21 cellular contexts compared by ENCODE assay signal in genomic region chr10:1605121-1605520, GRCh38.
"Had no signal": no experiment of that assay in that cellular context is flagged by ENCODE, and none has a peak within 500 bp of the region (broad histone marks: within the 10 kb centered on the region; RNA-seq: fewer than 3 reads in every experiment).

No MANE protein-coding gene starts in this region.

- H2AFZ ChIP-seq: hepatocyte had no signal

- H3K4me2 ChIP-seq: hepatocyte had no signal

- H3K4me3 Mint-ChIP-seq: immature natural killer cell had no signal

- H3K4me1 Mint-ChIP-seq: immature natural killer cell had no signal

- H3K4me3 ChIP-seq: coronary artery, dorsolateral prefrontal cortex, esophagus muscularis mucosa, gastroesophageal sphincter, heart left ventricle, hepatocyte, left lung, lower lobe of right lung had no signal

- H3K36me3 ChIP-seq: esophagus muscularis mucosa, gastroesophageal sphincter, heart left ventricle, left lung, lower lobe of right lung had no signal

- H3K36me3 Mint-ChIP-seq: immature natural killer cell had no signal

- H3K27ac ChIP-seq: coronary artery, dorsolateral prefrontal cortex, esophagus muscularis mucosa, foreskin keratinocyte, gastroesophageal sphincter, heart left ventricle, hepatocyte, left lung, lower lobe of right lung had no signal

- H3K4me1 ChIP-seq: foreskin keratinocyte, left lung, lower lobe of right lung had no signal

- H3K9me3 Mint-ChIP-seq: immature natural killer cell had no signal

- H3K9me3 ChIP-seq: esophagus muscularis mucosa, gastroesophageal sphincter, heart left ventricle, left lung, lower lobe of right lung had no signal

- ATAC-seq: foreskin keratinocyte, gastroesophageal sphincter, heart left ventricle, left colon, left lung, left ventricle myocardium superior, lower lobe of right lung had no signal

- H3K27ac Mint-ChIP-seq: immature natural killer cell had no signal

- DNase-seq: dermis blood vessel endothelial cell; dorsolateral prefrontal cortex; effector CD4-positive, alpha-beta T cell; effector memory CD4-positive, alpha-beta T cell; foreskin keratinocyte; heart left ventricle; hypothalamus; immature natural killer cell; islet precursor cell; kidney; kidney glomerular epithelial cell; left colon; left lung; left ventricle myocardium superior; lower lobe of right lung; mesenchymal stem cell; midbrain had no signal
